In the genomic region with DNA sequence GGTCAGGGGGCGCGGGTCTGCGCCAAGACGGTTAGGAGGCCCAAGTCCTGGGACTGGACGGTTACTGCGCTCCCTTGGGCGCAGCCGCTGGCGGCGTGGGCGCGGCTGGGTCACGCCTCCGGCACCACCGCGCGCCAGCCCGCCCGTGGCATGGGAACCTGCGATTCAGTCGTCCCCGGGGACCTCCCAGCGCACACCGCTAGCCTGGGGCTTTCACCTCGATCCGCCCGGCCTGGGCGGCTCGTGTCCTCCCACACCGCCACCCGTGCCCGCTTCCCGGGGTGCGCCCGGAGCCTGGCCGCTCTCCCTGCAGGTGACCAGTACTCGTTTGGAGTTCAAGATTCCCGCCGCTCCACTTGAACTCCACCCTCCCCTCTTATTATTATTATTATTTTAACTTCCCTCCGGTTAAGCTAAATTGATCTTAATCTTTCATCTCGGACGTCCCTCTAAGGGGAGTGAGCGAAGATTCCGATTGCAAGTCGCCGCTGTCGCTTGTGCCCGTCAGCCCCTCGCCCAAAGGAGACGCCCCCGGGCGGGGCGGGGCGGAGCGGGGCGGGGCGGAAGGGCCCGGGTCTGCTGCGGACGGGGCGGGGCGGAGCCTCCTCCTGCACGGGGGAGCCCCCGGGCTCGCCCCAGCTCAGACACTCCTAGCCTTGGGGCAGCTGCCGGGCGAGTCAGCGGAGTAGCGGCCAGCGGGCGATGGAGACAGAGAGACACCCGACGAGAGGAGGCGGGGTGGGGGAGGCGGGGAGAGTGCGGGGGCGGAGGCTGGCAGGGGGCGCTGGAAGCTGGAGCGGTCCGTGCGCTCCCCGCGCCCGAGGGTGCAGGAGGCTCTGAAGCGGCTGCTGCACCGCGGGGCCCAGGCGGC, we compare ENCODE assay signal across 8 cellular contexts. TPM values are rescaled to one million over a fixed set of nuclear protein-coding genes. Genes with fewer than 3 reads are reported as not detected.
DNase-seq lines count a peak whose midpoint lies in the region; ATAC-seq and TF ChIP-seq lines count a peak whose summit lies in the region.

Gene KCNMB4, plus strand, starts transcription at position 643 of the 871 bp plus-strand sequence. CDS start 445 bp downstream, outside the sequence.

- H3K36me3 ChIP-seq in Peyer's patch (no peaks in the 10 kb centered on the region), neuron (ENCODE audit: insufficient read depth, low read length) (no peaks in the 10 kb centered on the region), suprapubic skin (no peaks in the 10 kb centered on the region)

- no peak for TF ChIP-seq POLR2A in Peyer's patch (IDR thresholded peaks at IDR 0.05)
- no peak for TF ChIP-seq POLR2A in suprapubic skin (IDR thresholded peaks at IDR 0.05)

- TF ChIP-seq EP300 in suprapubic skin (IDR thresholded peaks at IDR 0.05) = no peak

- ATAC-seq in GM21390 (IDR thresholded peaks at IDR 0.05; ENCODE audit: unreplicated experiment) = peak; percentile 80

- DNase-seq in COLO668 (lab: John Stamatoyannopoulos, UW; ENCODE audit: unreplicated experiment) = peak; percentile 77
- peak; percentile 52 for DNase-seq in HT-29 (ENCODE audit: low spot score)
- peak; percentile 60 to 77 (median 64) for DNase-seq in Peyer's patch
- peak; percentile 34 to 72 for DNase-seq in activated T-helper 1 cell treated with anti-CD3 and anti-CD28 coated beads, Interleukin-2, amount 50 U/mL, for 16 hours (ENCODE audit: low read depth in 1 of 2, low spot score in 1 of 2)
- peak; percentile 28 for DNase-seq in fibroblast of villous mesenchyme (ENCODE audit: low read depth)
- peak; percentile 77 to 83 for DNase-seq in suprapubic skin (ENCODE audit: low spot score in 2 of 2)

- no peak for TF ChIP-seq CTCF in Peyer's patch (IDR thresholded peaks at IDR 0.05)
- TF ChIP-seq CTCF in fibroblast of villous mesenchyme (IDR thresholded peaks at IDR 0.05; ENCODE audit: insufficient read depth, low read depth, low read length) = no peak
- no peak for TF ChIP-seq CTCF in suprapubic skin (IDR thresholded peaks at IDR 0.05)

- H3K9me3 ChIP-seq in Peyer's patch (no peaks in the 10 kb centered on the region), neuron (ENCODE audit: low read length) (no peaks in the 10 kb centered on the region), suprapubic skin (no peaks in the 10 kb centered on the region)

- H3K27ac ChIP-seq in Peyer's patch = peak within 1 kb of the TSS in 1 of 4 donors; percentile 62
- H3K27ac ChIP-seq in suprapubic skin = peak within 1 kb of the TSS; percentile 25

- WGBS in suprapubic skin = under 1% methylated on average over 43 of the region's 88 CpGs

- H3K27me3 ChIP-seq in Peyer's patch = peaks cover 0 to 5% of the 10 kb centered on the region in 2 donors
- no peaks in the 10 kb centered on the region for H3K27me3 ChIP-seq in neuron (ENCODE audit: insufficient read depth, low read length)
- H3K27me3 ChIP-seq in suprapubic skin = peaks cover 3% of the 10 kb centered on the region

- H3K4me3 ChIP-seq in Peyer's patch (peak within 1 kb of the TSS; percentile 60 to 78 (median 73)), fibroblast of villous mesenchyme (ENCODE audit: low read depth, low read length) (peak within 1 kb of the TSS; percentile 67), neuron (ENCODE audit: low read length) (peak within 1 kb of the TSS; percentile 81), suprapubic skin (peak within 1 kb of the TSS; percentile 92)

- H3K4me1 ChIP-seq in Peyer's patch = peaks cover 0 to 15% (median 4%) of the 10 kb centered on the region in 4 donors
- peaks cover 29% of the 10 kb centered on the region for H3K4me1 ChIP-seq in neuron (ENCODE audit: insufficient read depth, low read length)
- H3K4me1 ChIP-seq in suprapubic skin = peaks cover 25% of the 10 kb centered on the region

- H2AFZ ChIP-seq in neuron (ENCODE audit: low read depth, low read length) = peak within 1 kb of the TSS; percentile 96

RNA-seq across cellular contexts. Expression of gene KCNMB4, which starts in this region (rescaled TPM):
- 0.58 and 1.3 TPM in 2 replicates for total RNA-seq in HT-29 (2014; rRNA removed; shearing (Covaris generic))
- total RNA-seq in Peyer's patch (1 to 10 TPM in 2 of 4 donors, under 1 TPM in 2; 0.18 to 1.2 (median 0.93) TPM), fibroblast of villous mesenchyme (4.2 and 7.3 TPM in 2 replicates), suprapubic skin (1 to 10 TPM; 2.7 to 4.9 (median 3.3) TPM)

Comparison
In these comparisons a context has a peak if more than half of its experiments do, and no peak if none do; other contexts are left out.
1. DNase-seq: peak in every context shown above with its lines; median percentile 80 in suprapubic skin; 77 in COLO668; 64 in Peyer's patch; 53 in activated T-helper 1 cell treated with anti-CD3 and anti-CD28 coated beads, Interleukin-2, amount 50 U/mL, for 16 hours; 52 in HT-29; 28 in fibroblast of villous mesenchyme.